18 cellular contexts compared by ENCODE assay signal in the genomic region with DNA sequence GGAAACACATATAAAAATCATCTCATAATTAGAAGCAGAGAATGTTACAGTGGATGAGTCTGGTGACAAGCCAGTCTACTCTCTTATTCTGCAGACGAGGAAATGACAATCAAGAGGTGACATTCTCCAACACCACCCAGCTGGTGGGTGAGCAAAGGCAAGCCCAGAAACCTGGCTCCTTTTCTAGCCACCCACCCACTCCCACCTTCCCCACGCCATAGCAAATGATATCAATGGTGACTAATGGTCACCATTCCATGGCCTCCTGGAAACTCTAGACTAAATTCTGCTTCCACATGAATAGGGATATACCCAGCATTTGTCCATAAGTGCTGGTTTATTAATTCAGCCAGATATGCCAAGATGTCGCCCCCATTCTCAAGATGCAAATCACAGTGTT.
"Had no signal": no experiment of that assay in that cellular context is flagged by ENCODE, and none has a peak within 500 bp of the region (broad histone marks: within the 10 kb centered on the region; RNA-seq: fewer than 3 reads in every experiment).

No MANE protein-coding gene starts in this region.

- H3K27me3 ChIP-seq: esophagus muscularis mucosa, gastrocnemius medialis, pancreas, testis, vagina had no signal

- H3K9me3 Mint-ChIP-seq: nephron progenitor cell, WTC11 had no signal

- H3K27ac Mint-ChIP-seq: activated CD4-positive, alpha-beta T cell treated with anti-CD3 and anti-CD28 coated beads for 36 hours; activated naive CD8-positive, alpha-beta T cell; nephron progenitor cell; WTC11 had no signal

- H3K9me3 ChIP-seq: esophagus muscularis mucosa, gastrocnemius medialis, pancreas, testis, vagina had no signal

- ATAC-seq: activated CD4-positive, alpha-beta T cell treated with anti-CD3 and anti-CD28 coated beads for 36 hours; gastrocnemius medialis; pancreas; right cardiac atrium; WTC11 had no signal

- H3K4me3 Mint-ChIP-seq: activated CD4-positive, alpha-beta T cell treated with anti-CD3 and anti-CD28 coated beads for 36 hours; activated naive CD8-positive, alpha-beta T cell; nephron progenitor cell; WTC11 had no signal

- DNase-seq: activated CD4-positive, alpha-beta T cell treated with anti-CD3 and anti-CD28 coated beads for 36 hours; activated CD4-positive, alpha-beta T cell treated with anti-CD3 and anti-CD28 coated beads, Interleukin-2, amount 50 U/mL, for 4 hours; activated naive CD4-positive, alpha-beta T cell; activated T-cell treated with anti-CD3 and anti-CD28 coated beads for 4 hours; central memory CD4-positive, alpha-beta T cell; effector memory CD4-positive, alpha-beta T cell; gastrocnemius medialis; hippocampal formation; nephron progenitor cell; pancreas; right cardiac atrium; T-helper 9 cell; testis; trophoblast cell had no signal

- H3K36me3 ChIP-seq: esophagus muscularis mucosa, gastrocnemius medialis, pancreas, vagina had no signal

- H3K27me3 Mint-ChIP-seq: activated CD4-positive, alpha-beta T cell treated with anti-CD3 and anti-CD28 coated beads for 36 hours; activated naive CD8-positive, alpha-beta T cell had no signal

- H3K4me1 ChIP-seq: gastrocnemius medialis, testis, vagina had no signal

- H3K4me3 ChIP-seq: esophagus muscularis mucosa, gastrocnemius medialis, pancreas, testis, vagina had no signal

- H3K27ac ChIP-seq: esophagus muscularis mucosa, gastrocnemius medialis, pancreas, testis, vagina had no signal

- H3K4me1 Mint-ChIP-seq: nephron progenitor cell had no signal
